Comparison of ENCODE assay signal across 24 cellular contexts in genomic region chr16:59214455-59214854, GRCh38.
DNase-seq lines count a peak whose midpoint lies in the region; ATAC-seq, FAIRE-seq and TF ChIP-seq lines count a peak whose summit lies in the region.
"Had no signal": no experiment of that assay in that cellular context is flagged by ENCODE, and none has a peak within 500 bp of the region (broad histone marks: within the 10 kb centered on the region; RNA-seq: fewer than 3 reads in every experiment).

No MANE protein-coding gene starts in this region.

- no peak for TF ChIP-seq RAD21 in liver (IDR thresholded peaks at IDR 0.05)
- no peak for TF ChIP-seq RAD21 in HepG2 (CRISPR knock-in tag; IDR thresholded peaks at IDR 0.05)

- H3K4me2 ChIP-seq in HepG2 (ENCODE audit: low read depth, low read length) (no peak overlapping the region), osteoblast (ENCODE audit: insufficient read depth, low read length) (no peak overlapping the region)
- H3K4me2 ChIP-seq: BLaER1 had no signal

- in situ Hi-C loops in HepG2 (cut with HindIII; ENCODE audit: extremely low pct_ligation_motif_present, low pct_unique_long_range_greater_than_20kb), result no loop called here

- intact Hi-C loops in HepG2 (cut with micrococcal nuclease; ENCODE audit: unreplicated experiment) (no loop called here), sciatic nerve (cut with DNase I) (loop anchor here (5.0 kb wide), 1 partner anchor 698 kb away; no protein-coding TSS in a partner anchor)

- no peak overlapping the region for H2AFZ ChIP-seq in HepG2 (ENCODE audit: low read length)
- no peak overlapping the region for H2AFZ ChIP-seq in osteoblast (ENCODE audit: low read length)

- no TSS peak for BruUV-seq in HepG2 (replicated peaks; lab: Mats Ljungman, UMichigan)

- H3K9me3 ChIP-seq in liver (ENCODE audit: control insufficient read depth in 4 of 4, low read length in 3 of 4), result peaks cover 0 to 3% (median 0%) of the 10 kb centered on the region in 4 donors
- H3K9me3 ChIP-seq in HepG2 (ENCODE audit: low read length), result no peaks in the 10 kb centered on the region
- H3K9me3 ChIP-seq in osteoblast (ENCODE audit: low read depth, low read length), result no peaks in the 10 kb centered on the region
- H3K9me3 ChIP-seq: BE2C, BLaER1 had no signal

- H3K36me3 ChIP-seq in liver (ENCODE audit: control insufficient read depth in 4 of 4, insufficient read depth in 3 of 4, low read depth in 1 of 4, low read length in 3 of 4), result no peaks in the 10 kb centered on the region
- no peaks in the 10 kb centered on the region for H3K36me3 ChIP-seq in HepG2 (replicated peaks in 1 of 2; ENCODE audit: control insufficient read depth in 1 of 2, insufficient read depth in 2 of 2, low read length in 2 of 2)
- no peaks in the 10 kb centered on the region for H3K36me3 ChIP-seq in osteoblast (ENCODE audit: insufficient read depth, low read length)
- H3K36me3 ChIP-seq: BE2C, BLaER1 had no signal

- H3K9ac ChIP-seq in liver (ENCODE audit: low read depth in 1 of 2, low read length in 2 of 2) (no peak overlapping the region), HepG2 (ENCODE audit: insufficient read depth, low read depth, low read length) (no peak overlapping the region)
- H3K9ac ChIP-seq: BLaER1 had no signal

- H3K4me1 ChIP-seq in liver (ENCODE audit: control insufficient read depth in 4 of 4, insufficient read depth in 4 of 4, low read length in 3 of 4) (peaks cover 0 to 2% (median 0%) of the 10 kb centered on the region in 4 donors), HepG2 (ENCODE audit: insufficient read depth, low read length) (peaks cover 12% of the 10 kb centered on the region), osteoblast (ENCODE audit: insufficient read depth, low read length) (peaks cover 6% of the 10 kb centered on the region)
- H3K4me1 ChIP-seq: BE2C, BLaER1 had no signal

- no peaks in the 10 kb centered on the region for H3K27me3 ChIP-seq in liver (ENCODE audit: control insufficient read depth in 4 of 4, insufficient read depth in 4 of 4, low read length in 3 of 4)
- H3K27me3 ChIP-seq in HepG2 (ENCODE audit: control insufficient read depth in 1 of 2, insufficient read depth in 2 of 2, low read length in 2 of 2), result no peaks in the 10 kb centered on the region
- H3K27me3 ChIP-seq in osteoblast (ENCODE audit: insufficient read depth, low read length), result no peaks in the 10 kb centered on the region
- H3K27me3 ChIP-seq: BE2C, BLaER1 had no signal

- DNase-seq in HepG2 (ENCODE audit: low spot score), result no peak
- no peak for DNase-seq in left lobe of liver (ENCODE audit: low spot score)
- DNase-seq in osteoblast (ENCODE audit: insufficient read length, low spot score, missing footprints), result peak; percentile 17
- DNase-seq in activated CD8-positive, alpha-beta memory T cell treated with anti-CD3 and anti-CD28 coated beads for 24 hours, result no peak
- no peak for DNase-seq in sciatic nerve (ENCODE audit: low spot score)
- DNase-seq: ACHN; BE2C; C1 segment of cervical spinal cord; CD4-positive, alpha-beta memory T cell; CD4-positive, CD25-positive, alpha-beta regulatory T cell; CD8-positive, alpha-beta memory T cell; COR-L47; DMS 273 treated with DMSO at 0.1 percent for 48 hours; DMS153; DMS53; DMS79; DND-41; GDM1 had no signal

- POLR2A ChIA-PET in HepG2 (lab: Yijun Ruan, JAX), result no interaction called here

- TF ChIP-seq EP300 in HepG2 (IDR thresholded peaks at IDR 0.05; ENCODE audit: low read depth in 2 of 2, low read length in 2 of 2), result no peak
- TF ChIP-seq EP300 in HepG2 (CRISPR knock-in tag; IDR thresholded peaks at IDR 0.05; ENCODE audit: borderline replicate concordance), result no peak

- H3K4me3 ChIP-seq in liver (ENCODE audit: low read depth in 1 of 3, low read length in 3 of 3), result no peak overlapping the region
- H3K4me3 ChIP-seq in HepG2 (replicated peaks in 1 of 3; ENCODE audit: insufficient read depth in 1 of 3, low read depth in 2 of 3, low read length in 3 of 3), result no peak overlapping the region
- H3K4me3 ChIP-seq in osteoblast (ENCODE audit: insufficient read depth, low read length), result no peak overlapping the region
- H3K4me3 ChIP-seq: BLaER1, GM12878 had no signal

- H3K27ac ChIP-seq in liver (ENCODE audit: low read depth in 1 of 2, low read length in 2 of 2) (no peak overlapping the region), HepG2 (ENCODE audit: extremely low read length, insufficient read depth, low read length) (no peak overlapping the region), osteoblast (ENCODE audit: low read depth, low read length) (no peak overlapping the region)
- H3K27ac ChIP-seq: 22Rv1, BLaER1 had no signal

- no peak for TF ChIP-seq POLR2A in HepG2 (IDR thresholded peaks at IDR 0.05; ENCODE audit: insufficient read depth in 1 of 2, low read depth in 2 of 2, low read length in 2 of 2)

- FAIRE-seq in HepG2 (lab: Jason Lieb, UNC), result no peak
- FAIRE-seq: GM12878, GM12892, GM18507 had no signal

- H3K79me2 ChIP-seq in HepG2 (ENCODE audit: insufficient read depth, low read length) (no peaks in the 10 kb centered on the region), osteoblast (ENCODE audit: insufficient read depth, low read length) (no peaks in the 10 kb centered on the region)

- no peak for TF ChIP-seq CTCF in liver (IDR thresholded peaks at IDR 0.05; ENCODE audit: low read depth, low read length, missing input control)
- TF ChIP-seq CTCF in HepG2 (CRISPR knock-in tag; IDR thresholded peaks at IDR 0.05), result no peak
- TF ChIP-seq CTCF in osteoblast (IDR thresholded peaks at IDR 0.05; ENCODE audit: extremely low read depth, low read depth, low read length), result no peak

- H4K20me1 ChIP-seq in HepG2 (ENCODE audit: insufficient read depth, low read length) (no peaks in the 10 kb centered on the region), osteoblast (ENCODE audit: insufficient read depth, low read length) (no peaks in the 10 kb centered on the region)
- H4K20me1 ChIP-seq: BLaER1 had no signal

- CTCF ChIA-PET in HepG2 (lab: Yijun Ruan, JAX; ENCODE audit: low intra/inter-chr PET ratio, low total read pairs), result no interaction called here

- 26% methylated on average over 2 of the region's 2 CpGs for WGBS in liver
- 2% methylated on average over 2 of the region's 2 CpGs for WGBS in HepG2 (ENCODE audit: low lambda C conversion rate)

- ATAC-seq in HepG2, result no peak
- ATAC-seq in left lobe of liver, result peak; percentile 63
- ATAC-seq in sciatic nerve, result no peak
- ATAC-seq: GM12878 had no signal

TF ChIP-seq in liver, 16 proteins besides CTCF, POLR2A, EP300 and RAD21 (continues in another document):
- peak in 1 of 2 donors; percentile 53 for TF ChIP-seq JUND (IDR thresholded peaks at IDR 0.05)
- peak; percentile 75 to 81 for TF ChIP-seq HNF4A (conservative IDR thresholded peaks at IDR 0.05)
- no peak for TF ChIP-seq GABPA (IDR thresholded peaks at IDR 0.05 in 1 of 2, conservative IDR thresholded peaks at IDR 0.05 in 1 of 2)
- peak; percentile 48 for TF ChIP-seq REST (IDR thresholded peaks at IDR 0.05)

TF ChIP-seq in HepG2, 621 proteins besides CTCF, POLR2A, EP300 and RAD21:
- TF ChIP-seq ZNF335 (CRISPR knock-in tag; IDR thresholded peaks at IDR 0.05) (no peak), REPIN1 (CRISPR knock-in tag; IDR thresholded peaks at IDR 0.05; ENCODE audit: borderline replicate concordance, low read depth) (no peak)
